Comparison of ENCODE assay signal across 27 cellular contexts in the genomic region with DNA sequence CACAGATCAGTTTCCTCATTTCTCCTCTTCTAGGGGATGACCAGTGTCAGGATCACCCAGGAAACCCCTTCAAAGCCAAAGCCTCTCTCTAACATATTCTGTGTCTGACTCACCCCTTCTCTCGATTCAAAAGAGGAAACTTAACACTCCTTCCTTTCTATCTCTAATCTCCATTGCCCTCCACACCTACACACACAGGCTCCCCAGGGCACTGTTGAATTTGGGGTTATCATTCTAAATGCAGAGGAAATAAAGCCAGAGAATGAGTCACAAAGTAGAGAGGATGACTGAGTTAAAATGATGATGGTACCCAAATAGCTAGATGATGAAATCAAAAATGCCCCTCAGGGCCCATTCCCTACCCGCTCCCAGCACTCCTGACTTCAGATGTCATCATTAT.
DNase-seq lines count a peak whose midpoint lies in the region; ATAC-seq lines count a peak whose summit lies in the region.
"Had no signal": no experiment of that assay in that cellular context is flagged by ENCODE, and none has a peak within 500 bp of the region (broad histone marks: within the 10 kb centered on the region; RNA-seq: fewer than 3 reads in every experiment).

No MANE protein-coding gene starts in this region.

- no peak overlapping the region for H3K4me3 ChIP-seq in HUES48 (ENCODE audit: low read depth, low read length)
- H3K4me3 ChIP-seq: HAP-1, left ventricle myocardium inferior, PC-9, tibial nerve had no signal

- peak; percentile 0 for DNase-seq in A172 (ENCODE audit: low spot score)
- DNase-seq in RPMI7951 (ENCODE audit: low read depth): peak; percentile 76
- DNase-seq in islet precursor cell: peak; percentile 38
- DNase-seq in Ammon's horn (ENCODE audit: low spot score): no peak
- DNase-seq in T-helper 9 cell: no peak
- DNase-seq: activated CD4-positive, alpha-beta T cell treated with anti-CD3 and anti-CD28 coated beads for 4 hours; amygdala; CD8-positive, alpha-beta T cell; effector CD8-positive, alpha-beta T cell; erythroblast; glutamatergic neuron; IMR-90; left ventricle myocardium inferior; mesenchymal stem cell; NCI-H1105; NCI-H187; NCI-H524 treated with DMSO at 0.1 percent for 48 hours; SHP77 treated with DMSO at 0.1 percent for 48 hours; stimulated activated CD4-positive, alpha-beta T cell treated with anti-CD3 and anti-CD28 coated beads, Interleukin-4, amount 100 ng/mL, for 24 hours had no signal

- H3K9me3 ChIP-seq in HUES48 (ENCODE audit: control insufficient read depth, insufficient read depth, low read length): no peaks in the 10 kb centered on the region
- H3K9me3 ChIP-seq: HAP-1 had no signal

- H3K36me3 ChIP-seq in HUES48 (ENCODE audit: control insufficient read depth, insufficient read depth, low read length): no peaks in the 10 kb centered on the region
- H3K36me3 ChIP-seq: HAP-1, left ventricle myocardium inferior, tibial nerve had no signal

- H3K27me3 ChIP-seq in HUES48 (ENCODE audit: control insufficient read depth, insufficient read depth, low read length): no peaks in the 10 kb centered on the region
- H3K27me3 ChIP-seq: tibial nerve had no signal

- H3K4me1 ChIP-seq in HUES48 (ENCODE audit: control insufficient read depth, insufficient read depth, low read length): peaks cover 6% of the 10 kb centered on the region
- H3K4me1 ChIP-seq: HAP-1, tibial nerve had no signal

- H3K9ac ChIP-seq in HUES48 (ENCODE audit: low read depth, low read length): no peak overlapping the region

- no peak for ATAC-seq in GM21526 (IDR thresholded peaks at IDR 0.05; ENCODE audit: low FRiP score, unreplicated experiment)
- no peak for ATAC-seq in HG03378 (IDR thresholded peaks at IDR 0.05; ENCODE audit: unreplicated experiment)
- ATAC-seq: activated naive CD4-positive, alpha-beta T cell treated with anti-CD3 and anti-CD28 coated beads, Interleukin-2, amount 50 U/mL, for 72 hours; CD8-positive, alpha-beta T cell had no signal

- peak overlapping the region; percentile 58 for H3K27ac ChIP-seq in HUES48 (ENCODE audit: low read depth, low read length)
- H3K27ac ChIP-seq: left ventricle myocardium inferior, PC-9, tibial nerve, VCaP had no signal

Comparison
In these comparisons a context has a peak if more than half of its experiments do, and no peak if none do; other contexts are left out.
1. DNase-seq: peak in A172 (single experiment), RPMI7951 (single experiment) and islet precursor cell (single experiment); none in Ammon's horn (single experiment) and T-helper 9 cell (single experiment).